ENCODE assay signal across 25 cellular contexts in the genomic region with DNA sequence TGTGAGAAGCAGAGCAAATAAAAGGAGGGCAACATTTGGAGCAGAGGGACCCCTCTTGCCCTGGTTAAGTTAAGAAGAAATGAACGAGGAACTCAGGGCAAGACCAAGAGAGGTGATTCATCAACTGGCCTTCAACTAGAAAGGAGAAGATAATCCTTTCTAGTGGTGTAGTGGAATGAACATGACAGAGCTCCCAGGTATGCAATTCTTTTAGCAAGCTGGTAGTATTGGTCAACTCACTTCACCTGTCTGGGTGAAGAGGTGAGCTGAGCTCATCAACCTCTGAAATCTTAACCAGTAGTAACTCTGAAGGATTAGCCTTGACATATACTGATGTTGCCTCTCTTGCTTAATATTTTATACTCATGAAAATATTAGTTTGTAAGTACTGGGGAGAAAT.
DNase-seq lines count a peak whose midpoint lies in the region; ATAC-seq and TF ChIP-seq lines count a peak whose summit lies in the region.
"Had no signal": no experiment of that assay in that cellular context is flagged by ENCODE, and none has a peak within 500 bp of the region (broad histone marks: within the 10 kb centered on the region; RNA-seq: fewer than 3 reads in every experiment).

No MANE protein-coding gene starts in this region.

- H3K27me3 ChIP-seq in RWPE2 (ENCODE audit: insufficient read depth, poor library complexity, severe bottlenecking) (no peaks in the 10 kb centered on the region), foreskin keratinocyte (no peaks in the 10 kb centered on the region)
- H3K27me3 ChIP-seq: BLaER1 treated with 17β-estradiol and CSF1 and Interleukin-3, amounts not matched to agents 10 nM and 100 nM had no signal

- TF ChIP-seq CTCF in RWPE2 (IDR thresholded peaks at IDR 0.05; ENCODE audit: poor library complexity, severe bottlenecking) (no peak), foreskin keratinocyte (conservative IDR thresholded peaks at IDR 0.05) (no peak)

- no peak overlapping the region for H3K27ac ChIP-seq in RWPE2 (ENCODE audit: poor library complexity, severe bottlenecking)
- no peak overlapping the region for H3K27ac ChIP-seq in foreskin keratinocyte
- H3K27ac ChIP-seq: BLaER1 treated with 17β-estradiol and CSF1 and Interleukin-3, amounts not matched to agents 10 nM and 100 nM; PC-9 had no signal

- H3K4me3 ChIP-seq in RWPE2 (ENCODE audit: severe bottlenecking): no peak overlapping the region
- H3K4me3 ChIP-seq: BLaER1 treated with 17β-estradiol and CSF1 and Interleukin-3, amounts not matched to agents 10 nM and 100 nM; GM12878; GM23338; PC-9 had no signal

- DNase-seq in ELR (ENCODE audit: low read depth) (peak; percentile 6), RWPE2 (ENCODE audit: low spot score) (no peak), foreskin keratinocyte (peak; percentile 20 to 70), retina (peak; percentile 3), NCI-H446 (lab: John Stamatoyannopoulos, UW) (no peak)
- DNase-seq in activated CD4-positive, alpha-beta T cell treated with anti-CD3 and anti-CD28 coated beads, Interleukin-2, amount 50 U/mL, for 4 hours: no peak
- DNase-seq: CD4-positive, alpha-beta memory T cell; COR-L47; DMS53; GDM1; H9; Karpas-422; NCI-H1092 treated with DMSO at 0.1 percent for 48 hours; NCI-H1436 treated with DMSO at 0.1 percent for 48 hours; NCI-H1930; NCI-H2107; NCI-H524 treated with DMSO at 0.1 percent for 48 hours; NCI-H774; SHP77 had no signal

- ATAC-seq in RWPE2 (ENCODE audit: low read depth): peak; percentile 93
- ATAC-seq in foreskin keratinocyte: no peak
- no peak for ATAC-seq in GM19324 (IDR thresholded peaks at IDR 0.05; ENCODE audit: low FRiP score, unreplicated experiment)
- ATAC-seq: GM12878, GM23338, HepG2 had no signal

- H3K9me3 ChIP-seq in RWPE2 (ENCODE audit: severe bottlenecking): no peaks in the 10 kb centered on the region

- H3K4me1 ChIP-seq in RWPE2 (ENCODE audit: insufficient read depth, poor library complexity, severe bottlenecking) (no peaks in the 10 kb centered on the region), foreskin keratinocyte (no peaks in the 10 kb centered on the region)

- no peaks in the 10 kb centered on the region for H3K36me3 ChIP-seq in RWPE2 (ENCODE audit: low read depth)
- H3K36me3 ChIP-seq: BLaER1 treated with 17β-estradiol and CSF1 and Interleukin-3, amounts not matched to agents 10 nM and 100 nM had no signal

Comparison
In these comparisons a context has a peak if more than half of its experiments do, and no peak if none do; other contexts are left out.
1. DNase-seq: peak in ELR (single experiment), foreskin keratinocyte (2 of 2) and retina (single experiment); none in RWPE2 (single experiment), NCI-H446 (0 of 2) and activated CD4-positive, alpha-beta T cell treated with anti-CD3 and anti-CD28 coated beads, Interleukin-2, amount 50 U/mL, for 4 hours (0 of 2).